In genomic region chr3:177228601-177229190, GRCh38 we compare ENCODE assay signal across 1 cellular context.
TF ChIP-seq lines count a peak whose summit lies in the region.

No MANE protein-coding gene starts in this region.

TF ChIP-seq in HepG2, 621 proteins besides CTCF, POLR2A, EP300 and RAD21 (continued from another document):
- TF ChIP-seq HHEX (CRISPR knock-in tag; IDR thresholded peaks at IDR 0.05) (no peak), ZNF121 (CRISPR knock-in tag; IDR thresholded peaks at IDR 0.05) (no peak), MTA1 (CRISPR knock-in tag; IDR thresholded peaks at IDR 0.05; ENCODE audit: borderline replicate concordance) (no peak), ZNF768 (CRISPR knock-in tag; IDR thresholded peaks at IDR 0.05) (peak; percentile 35; the same call in 1 of the 2 replicates), RARG (CRISPR knock-in tag; IDR thresholded peaks at IDR 0.05; ENCODE audit: low read depth) (no peak), STAG1 (CRISPR knock-in tag; IDR thresholded peaks at IDR 0.05) (peak; percentile 23; the same call in 1 of the 2 replicates)
